Comparison of ENCODE assay signal across 2 cellular contexts in genomic region chr1:92805216-92805615, GRCh38.
TF ChIP-seq lines count a peak whose summit lies in the region.

No MANE protein-coding gene starts in this region.

TF ChIP-seq in IMR-90, 13 proteins besides CTCF, POLR2A, EP300 and RAD21:
- TF ChIP-seq MAFK (IDR thresholded peaks at IDR 0.05; ENCODE audit: low read depth, low read length) (no peak), FOS (IDR thresholded peaks at IDR 0.05; ENCODE audit: low read depth, low read length) (no peak), NFE2L2 (IDR thresholded peaks at IDR 0.05; ENCODE audit: low read depth, low read length) (no peak), BHLHE40 (IDR thresholded peaks at IDR 0.05; ENCODE audit: low read depth, low read length) (no peak), RCOR1 (IDR thresholded peaks at IDR 0.05; ENCODE audit: insufficient replicate concordance, low read length) (no peak), CHD1 (IDR thresholded peaks at IDR 0.05; ENCODE audit: low read depth, low read length) (no peak)

TF ChIP-seq in H1, 55 proteins besides CTCF, POLR2A, EP300 and RAD21:
- TF ChIP-seq ATF3 (IDR thresholded peaks at IDR 0.05; ENCODE audit: insufficient read depth, low read depth, low read length) (no peak), POU5F1 (IDR thresholded peaks at IDR 0.05; ENCODE audit: low read depth, low read length) (no peak), TEAD4 (IDR thresholded peaks at IDR 0.05; ENCODE audit: low read depth, low read length) (no peak), GABPA (IDR thresholded peaks at IDR 0.05; ENCODE audit: borderline replicate concordance, insufficient read depth, low read length) (no peak), KDM4A (IDR thresholded peaks at IDR 0.05; ENCODE audit: low read depth, low read length, severe bottlenecking) (no peak), RFX5 (IDR thresholded peaks at IDR 0.05; ENCODE audit: borderline replicate concordance, low read depth, low read length) (no peak), SIX5 (IDR thresholded peaks at IDR 0.05; ENCODE audit: low read depth, low read length) (no peak), GTF2F1 (IDR thresholded peaks at IDR 0.05; ENCODE audit: borderline replicate concordance, low read depth, low read length) (no peak), BACH1 (IDR thresholded peaks at IDR 0.05; ENCODE audit: low read length) (no peak), CREB1 (IDR thresholded peaks at IDR 0.05) (no peak), TBP (IDR thresholded peaks at IDR 0.05; ENCODE audit: low read depth, low read length) (no peak), POLR2AphosphoS5 (IDR thresholded peaks at IDR 0.05; ENCODE audit: low read depth, low read length) (no peak), CHD2 (IDR thresholded peaks at IDR 0.05; ENCODE audit: low read length) (no peak)
